22 cellular contexts compared by ENCODE assay signal in genomic region chr22:41528938-41529561, GRCh38. TPM values are rescaled to one million over a fixed set of nuclear protein-coding genes. Genes with fewer than 3 reads are reported as not detected.
A peak's percentile ranks its signal among the peaks of the same experiment; 100 is the strongest.
DNase-seq lines count a peak whose midpoint lies in the region; ATAC-seq and TF ChIP-seq lines count a peak whose summit lies in the region.
"Had no signal": no experiment of that assay in that cellular context is flagged by ENCODE, and none has a peak within 500 bp of the region (broad histone marks: within the 10 kb centered on the region; RNA-seq: fewer than 3 reads in every experiment).

No MANE protein-coding gene starts in this region.

- POLR2A ChIA-PET in CD4-positive, alpha-beta T cell (lab: Charles Lee) = no interaction called here
- POLR2A ChIA-PET in naive thymus-derived CD8-positive, alpha-beta T cell (lab: Charles Lee) = interaction anchor here (1.5 kb wide), 1 partner anchor 116 kb away, joined by 3 read pairs; no protein-coding TSS in a partner anchor

- peak overlapping the region; percentile 7 for H3K27ac Mint-ChIP-seq in CD4-positive, alpha-beta T cell
- H3K27ac Mint-ChIP-seq in brain = peak overlapping the region; percentile 6 to 89 (median 26)
- peak overlapping the region in 8 of 10 donors; percentile 15 to 70 (median 34) for H3K27ac Mint-ChIP-seq in naive thymus-derived CD8-positive, alpha-beta T cell

- H3K27me3 Mint-ChIP-seq in CD4-positive, alpha-beta T cell = no peaks in the 10 kb centered on the region
- peaks cover 4% of the 10 kb centered on the region for H3K27me3 Mint-ChIP-seq in brain
- H3K27me3 Mint-ChIP-seq in naive thymus-derived CD8-positive, alpha-beta T cell = no peaks in the 10 kb centered on the region
- H3K27me3 Mint-ChIP-seq: naive thymus-derived CD4-positive, alpha-beta T cell had no signal

- H3K4me3 ChIP-seq in foreskin fibroblast (ENCODE audit: low read depth in 1 of 2, low read length in 2 of 2) = no peak overlapping the region
- H3K4me3 ChIP-seq: ascending aorta, lower lobe of right lung, psoas muscle, upper lobe of right lung had no signal

- intact Hi-C loops in CD4-positive, alpha-beta T cell (cut with DNase I, micrococcal nuclease) = loop anchor here in 1 of 2 experiments (10.0 kb wide), 1 partner anchor 604 kb away; no protein-coding TSS in a partner anchor

- in situ Hi-C loops in G401 (cut with HindIII; ENCODE audit: low sequenced_read_pairs) = no loop called here

- no peaks in the 10 kb centered on the region for H3K9me3 Mint-ChIP-seq in CD4-positive, alpha-beta T cell
- no peaks in the 10 kb centered on the region for H3K9me3 Mint-ChIP-seq in brain
- no peaks in the 10 kb centered on the region for H3K9me3 Mint-ChIP-seq in naive thymus-derived CD8-positive, alpha-beta T cell
- H3K9me3 Mint-ChIP-seq: naive thymus-derived CD4-positive, alpha-beta T cell had no signal

- no peak overlapping the region for H3K27ac ChIP-seq in CD4-positive, alpha-beta T cell (ENCODE audit: low read depth, low read length)
- H3K27ac ChIP-seq: lower lobe of right lung, upper lobe of right lung had no signal

- peaks cover 57% of the 10 kb centered on the region for H3K36me3 Mint-ChIP-seq in CD4-positive, alpha-beta T cell (ENCODE audit: low read depth)
- H3K36me3 Mint-ChIP-seq in brain = peaks cover 30% of the 10 kb centered on the region
- peaks cover 3 to 49% (median 5%) of the 10 kb centered on the region in 3 donors for H3K36me3 Mint-ChIP-seq in naive thymus-derived CD8-positive, alpha-beta T cell

- CTCF ChIA-PET in CD4-positive, alpha-beta T cell (lab: Charles Lee) = interaction anchor here (3.5 kb wide), 1 partner anchor 126 kb away, joined by 54 read pairs; no protein-coding TSS in a partner anchor

- no peaks in the 10 kb centered on the region for H3K27me3 ChIP-seq in CD4-positive, alpha-beta T cell (ENCODE audit: control insufficient read depth, insufficient read depth, low read length)
- H3K27me3 ChIP-seq: ascending aorta, upper lobe of right lung had no signal

- peaks cover 16% of the 10 kb centered on the region for H3K4me1 Mint-ChIP-seq in CD4-positive, alpha-beta T cell (ENCODE audit: low read depth)
- no peaks in the 10 kb centered on the region for H3K4me1 Mint-ChIP-seq in brain
- H3K4me1 Mint-ChIP-seq in naive thymus-derived CD8-positive, alpha-beta T cell = peaks cover 13 to 21% (median 19%) of the 10 kb centered on the region in 4 donors

- no peak overlapping the region for H3K4me3 Mint-ChIP-seq in CD4-positive, alpha-beta T cell
- H3K4me3 Mint-ChIP-seq in brain = no peak overlapping the region
- H3K4me3 Mint-ChIP-seq in naive thymus-derived CD8-positive, alpha-beta T cell = no peak overlapping the region
- H3K4me3 Mint-ChIP-seq: naive thymus-derived CD4-positive, alpha-beta T cell had no signal

- no peak for ATAC-seq in CD4-positive, alpha-beta T cell (ENCODE audit: poor library complexity)
- ATAC-seq in naive thymus-derived CD8-positive, alpha-beta T cell = no peak
- no peak for ATAC-seq in HG03442 (IDR thresholded peaks at IDR 0.05; ENCODE audit: unreplicated experiment)
- ATAC-seq: esophagus mucosa; lower lobe of right lung; naive thymus-derived CD4-positive, alpha-beta T cell; psoas muscle; upper lobe of right lung had no signal

- DNase-seq in CD4-positive, alpha-beta T cell = no peak
- DNase-seq in G401 (ENCODE audit: low spot score) = peak; percentile 78
- DNase-seq in naive thymus-derived CD8-positive, alpha-beta T cell = no peak
- DNase-seq in GOT3 (lab: John Stamatoyannopoulos, UW) = no peak
- DNase-seq in NCI-H1694 (lab: John Stamatoyannopoulos, UW) = no peak
- no peak for DNase-seq in foreskin fibroblast
- DNase-seq: activated gamma-delta T cell; dermis blood vessel endothelial cell; DMS79; HCEC 1CT; lower lobe of right lung; naive thymus-derived CD4-positive, alpha-beta T cell; NCI-H1694 treated with DMSO at 0.1 percent for 48 hours; NCI-H446 treated with DMSO at 0.1 percent for 48 hours; NK-92 treated with Interleukin-12 subunit alpha and Interleukin-12 subunit beta, amount 100 ng/mL, for 24 hours; psoas muscle; SW 1271; upper lobe of right lung had no signal

- H3K9me3 ChIP-seq in CD4-positive, alpha-beta T cell (ENCODE audit: control insufficient read depth, low read length) = no peaks in the 10 kb centered on the region
- H3K9me3 ChIP-seq: ascending aorta, lower lobe of right lung, psoas muscle, upper lobe of right lung had no signal

- TF ChIP-seq CTCF in CD4-positive, alpha-beta T cell (IDR thresholded peaks at IDR 0.05) = no peak
- TF ChIP-seq CTCF in brain (conservative IDR thresholded peaks at IDR 0.05) = no peak
- no peak for TF ChIP-seq CTCF in foreskin fibroblast (IDR thresholded peaks at IDR 0.05; ENCODE audit: low read depth, low read length)

RNA-seq across cellular contexts. Expression of gene POLR3H, which starts 15.2 kb away (rescaled TPM):
- total RNA-seq in CD4-positive, alpha-beta T cell = 10 to 100 TPM; 13.4 to 17.3 TPM
- total RNA-seq in G401 (2014; rRNA removed; shearing (Covaris generic)) = 33.8 and 35.3 TPM in 2 replicates
- 39.3 TPM for polyA plus RNA-seq in brain (ENCODE audit: insufficient read depth, low read depth, low replicate concordance)
- 10 to 100 TPM; 50.5 to 54.6 TPM for total RNA-seq in naive thymus-derived CD8-positive, alpha-beta T cell
- 10 to 100 TPM; 24.7 to 30.9 (median 27.6) TPM for polyA plus RNA-seq in naive thymus-derived CD8-positive, alpha-beta T cell

RNA-seq across cellular contexts. Expression of gene CSDC2, which starts 31.8 kb away (rescaled TPM):
- not detected for total RNA-seq in CD4-positive, alpha-beta T cell
- 10.6 and 11.2 TPM in 2 replicates for total RNA-seq in G401 (2014; rRNA removed; shearing (Covaris generic))
- 9.6 TPM for polyA plus RNA-seq in brain (ENCODE audit: insufficient read depth, low read depth, low replicate concordance)
- total RNA-seq in naive thymus-derived CD8-positive, alpha-beta T cell = not detected
- polyA plus RNA-seq in naive thymus-derived CD8-positive, alpha-beta T cell = not detected
- total RNA-seq: dermis blood vessel endothelial cell; naive thymus-derived CD4-positive, alpha-beta T cell had no signal
- polyA plus RNA-seq: naive thymus-derived CD4-positive, alpha-beta T cell had no signal

Comparison
In these comparisons a context has a peak if more than half of its experiments do, and no peak if none do; other contexts are left out.
1. RNA of gene CSDC2, which starts 31.8 kb away (total RNA-seq): 10.6 to 11.2 TPM in G401; not detected in CD4-positive, alpha-beta T cell and not detected in naive thymus-derived CD8-positive, alpha-beta T cell; every median in the first group is over 10 times any median in the second.
2. Peak in every context shown above with its lines, with median percentiles within 50 percentile points of each other: H3K27ac Mint-ChIP-seq.